Comparison of ENCODE assay signal across 8 cellular contexts in the genomic region with DNA sequence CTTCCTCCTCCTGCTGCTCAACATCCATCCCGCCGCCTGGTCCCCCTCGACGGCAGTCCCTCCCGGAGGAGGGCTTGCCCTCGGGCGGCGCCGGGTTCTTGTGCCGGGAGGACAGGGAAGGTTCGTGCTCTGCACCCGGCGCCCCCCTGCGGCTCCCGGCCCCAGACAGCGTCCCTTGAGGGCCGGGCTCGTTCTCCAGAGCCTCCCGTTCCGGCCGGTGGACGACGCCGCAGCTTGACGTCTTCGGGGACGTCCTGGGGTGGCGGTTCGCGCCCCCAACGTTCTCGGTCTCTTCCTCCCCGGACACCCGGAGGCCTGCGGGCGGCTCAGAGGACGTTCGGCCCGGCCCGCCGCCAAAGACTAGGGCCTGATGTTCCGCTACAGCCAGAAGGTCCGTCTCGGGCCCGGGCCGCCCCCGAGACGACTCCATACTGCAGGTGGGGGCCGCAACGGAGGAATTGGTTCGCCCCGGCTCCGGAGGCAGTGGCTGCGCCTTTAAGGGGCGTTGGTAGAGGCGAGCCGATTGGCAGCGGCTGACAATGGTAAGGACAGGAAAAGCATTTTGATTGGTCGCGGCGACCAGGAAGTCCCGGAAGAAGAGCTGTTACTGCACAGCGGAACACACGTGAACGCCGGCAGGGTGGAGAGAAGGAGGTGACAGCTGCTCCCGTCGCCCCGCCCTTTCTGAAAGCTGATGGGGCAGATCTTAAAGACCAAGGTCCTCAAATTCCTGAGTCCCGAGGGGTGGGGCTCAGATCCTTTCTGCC. TPM values are rescaled to one million over a fixed set of nuclear protein-coding genes. Genes with fewer than 3 reads are reported as not detected.
DNase-seq lines count a peak whose midpoint lies in the region; ATAC-seq and TF ChIP-seq lines count a peak whose summit lies in the region.

A gene (minus strand): TSS at position 470 of the 767 bp plus-strand sequence. CDS start 40 bp downstream, at position 430.

- intact Hi-C loops in activated CD4-positive, alpha-beta memory T cell treated with anti-CD3 and anti-CD28 coated beads for 36 hours (cut with micrococcal nuclease) = loop anchor here (1.0 to 10.0 kb wide), 2 partner anchors 68 to 355 kb away; a partner anchor contains a TSS
- intact Hi-C loops in lower lobe of right lung (cut with DNase I) = no loop called here

- peak within 1 kb of the TSS; percentile 97 for H3K4me3 ChIP-seq in lower lobe of right lung

- H3K9me3 ChIP-seq in lower lobe of right lung = no peaks in the 10 kb centered on the region

- no peaks in the 10 kb centered on the region for H3K36me3 Mint-ChIP-seq in activated CD4-positive, alpha-beta memory T cell treated with anti-CD3 and anti-CD28 coated beads for 36 hours

- CTCF ChIA-PET in activated CD4-positive, alpha-beta memory T cell treated with anti-CD3 and anti-CD28 coated beads for 36 hours (lab: Charles Lee) = interaction anchor here (0.9 to 6.0 kb wide), 8 partner anchors 9 to 116 kb away, joined by 3 to 48 read pairs (median 5); a partner anchor contains a TSS

- H3K27ac ChIP-seq in lower lobe of right lung = peak within 1 kb of the TSS; percentile 98

- peak; percentile 48 for ATAC-seq in GM19397 (IDR thresholded peaks at IDR 0.05; ENCODE audit: unreplicated experiment)
- peak; percentile 76 to 87 for ATAC-seq in lower lobe of right lung

- peak within 1 kb of the TSS; percentile 93 for H3K27ac Mint-ChIP-seq in activated CD4-positive, alpha-beta memory T cell treated with anti-CD3 and anti-CD28 coated beads for 36 hours

- H3K27me3 ChIP-seq in lower lobe of right lung (ENCODE audit: low read depth) = no peaks in the 10 kb centered on the region

- POLR2A ChIA-PET in activated CD4-positive, alpha-beta memory T cell treated with anti-CD3 and anti-CD28 coated beads for 36 hours (lab: Charles Lee) = interaction anchor here (0.6 to 7.3 kb wide), 9 partner anchors 16 to 106 kb away, joined by 3 to 96 read pairs (median 16); a partner anchor contains a TSS

- H3K36me3 ChIP-seq in lower lobe of right lung = no peaks in the 10 kb centered on the region

- no peaks in the 10 kb centered on the region for H3K9me3 Mint-ChIP-seq in activated CD4-positive, alpha-beta memory T cell treated with anti-CD3 and anti-CD28 coated beads for 36 hours

- H3K27me3 Mint-ChIP-seq in activated CD4-positive, alpha-beta memory T cell treated with anti-CD3 and anti-CD28 coated beads for 36 hours = no peaks in the 10 kb centered on the region

- H3K4me1 ChIP-seq in lower lobe of right lung = peaks cover 60% of the 10 kb centered on the region

- no peak within 1 kb of the TSS for H3K4me3 Mint-ChIP-seq in activated CD4-positive, alpha-beta memory T cell treated with anti-CD3 and anti-CD28 coated beads for 36 hours

- DNase-seq in CD1c-positive myeloid dendritic cell (ENCODE audit: extremely low spot score) = peak; percentile 97
- DNase-seq in HK-2 (ENCODE audit: unreplicated experiment) = peak; percentile 95
- peak; percentile 99 for DNase-seq in NCI-H82 treated with DMSO at 0.1 percent for 48 hours (lab: John Stamatoyannopoulos, UW; ENCODE audit: unreplicated experiment)
- DNase-seq in activated CD4-positive, alpha-beta memory T cell treated with anti-CD3 and anti-CD28 coated beads for 36 hours = peak; percentile 98
- peak; percentile 98 for DNase-seq in ecto neural progenitor cell (ENCODE audit: low spot score)
- peak; percentile 99 for DNase-seq in lower lobe of right lung
- DNase-seq in stimulated activated CD4-positive, alpha-beta T cell treated with anti-CD3 and anti-CD28 coated beads, TNF-alpha, amount 100 ng/mL, for 24 hours (ENCODE audit: low read depth in 3 of 3) = peak; percentile 86 to 94 (median 90)

- peaks cover 10% of the 10 kb centered on the region for H3K4me1 Mint-ChIP-seq in activated CD4-positive, alpha-beta memory T cell treated with anti-CD3 and anti-CD28 coated beads for 36 hours (ENCODE audit: low read depth)

- TF ChIP-seq CTCF in lower lobe of right lung (IDR thresholded peaks at IDR 0.05) = peak; percentile 17

RNA-seq across cellular contexts. Expression of the gene that starts here (rescaled TPM):
- 1 to 10 TPM; 7.9 to 8.3 TPM for total RNA-seq in activated CD4-positive, alpha-beta memory T cell treated with anti-CD3 and anti-CD28 coated beads for 36 hours
- total RNA-seq in lower lobe of right lung = 7.7 TPM

Comparison
In these comparisons a context has a peak if more than half of its experiments do, and no peak if none do; other contexts are left out.
1. Peak in every context shown above with its lines: DNase-seq, ATAC-seq, H3K4me3 ChIP-seq and H3K27ac ChIP-seq.